33 cellular contexts compared by ENCODE assay signal in genomic region chr20:15227102-15227501, GRCh38.
"Had no signal": no experiment of that assay in that cellular context is flagged by ENCODE, and none has a peak within 500 bp of the region (broad histone marks: within the 10 kb centered on the region; RNA-seq: fewer than 3 reads in every experiment).

No MANE protein-coding gene starts in this region.

- H3K36me3 ChIP-seq: adrenal gland, ascending aorta, brain microvascular endothelial cell, breast epithelium, cardiac muscle cell had no signal

- H3K4me3 ChIP-seq: adrenal gland, ascending aorta, body of pancreas, breast epithelium, cardiac muscle cell had no signal

- H3K27me3 ChIP-seq: adrenal gland, ascending aorta, body of pancreas, brain microvascular endothelial cell, breast epithelium, cardiac muscle cell had no signal

- DNase-seq: activated effector memory CD4-positive, alpha-beta T cell treated with anti-CD3 and anti-CD28 coated beads, Interleukin-2, amount 50 U/mL, for 16 hours; activated effector memory CD4-positive, alpha-beta T cell treated with Interleukin-2 at 50 U/mL for 16 hours; activated gamma-delta T cell; activated gamma-delta T cell treated with Interleukin-2 at 50 U/mL for 16 hours; activated naive CD4-positive, alpha-beta T cell; activated naive CD4-positive, alpha-beta T cell treated with anti-CD3 and anti-CD28 coated beads for 36 hours; activated naive CD4-positive, alpha-beta T cell treated with anti-CD3 and anti-CD28 coated beads, Interleukin-2, amount 10 ng/mL, durations not matched to agents 7 days and 5 days; activated naive CD4-positive, alpha-beta T cell treated with anti-CD3 and anti-CD28 coated beads, Interleukin-2, amount 50 U/mL, for 16 hours; activated naive CD4-positive, alpha-beta T cell treated with Interleukin-2 at 50 U/mL for 16 hours; activated naive CD8-positive, alpha-beta T cell treated with anti-CD3 and anti-CD28 coated beads for 36 hours; activated naive CD8-positive, alpha-beta T cell treated with anti-CD3 and anti-CD28 coated beads, Interleukin-2, amount 10 ng/mL, durations not matched to agents 7 days and 5 days; activated naive CD8-positive, alpha-beta T cell treated with anti-CD3 and anti-CD28 coated beads, Interleukin-2, amount 50 U/mL, for 24 hours; activated T-cell treated with anti-CD3 and anti-CD28 coated beads, Interleukin-2, amount 50 U/mL, for 24 hours; activated T-cell treated with anti-CD3 and anti-CD28 coated beads, Interleukin-2, amount 50 U/mL, for 4 hours; activated T-cell treated with anti-CD3 and anti-CD28 coated beads, Interleukin-2, amount 50 U/mL, for 48 hours; activated T-cell treated with anti-CD3 and anti-CD28 coated beads, Interleukin-2, amount 50 U/mL, for 72 hours; adrenal gland; amniotic stem cell; amygdala; anterior cingulate cortex; aorta; body of pancreas; brain microvascular endothelial cell; caudate nucleus; central memory CD4-positive, alpha-beta T cell; cerebellar nuclear complex had no signal

- ATAC-seq: activated naive CD4-positive, alpha-beta T cell treated with anti-CD3 and anti-CD28 coated beads, Interleukin-2, amount 50 U/mL, for 72 hours; activated naive CD8-positive, alpha-beta T cell treated with anti-CD3 and anti-CD28 coated beads, Interleukin-2, amount 50 U/mL, for 24 hours; activated T-cell treated with anti-CD3 and anti-CD28 coated beads, Interleukin-2, amount 50 U/mL, for 4 hours; activated T-cell treated with anti-CD3 and anti-CD28 coated beads, Interleukin-2, amount 50 U/mL, for 72 hours; activated T-helper 17 cell treated with anti-CD3 and anti-CD28 coated beads, Interleukin-2, amount 50 U/mL, for 72 hours; body of pancreas had no signal

- H3K27ac ChIP-seq: adrenal gland, ascending aorta, body of pancreas, brain microvascular endothelial cell, breast epithelium, cardiac muscle cell had no signal

- H3K4me1 ChIP-seq: adrenal gland, ascending aorta, body of pancreas, breast epithelium had no signal

- H3K9me3 ChIP-seq: adrenal gland, ascending aorta, body of pancreas had no signal

- FAIRE-seq: astrocyte, bronchial epithelial cell had no signal
